In the genomic region with DNA sequence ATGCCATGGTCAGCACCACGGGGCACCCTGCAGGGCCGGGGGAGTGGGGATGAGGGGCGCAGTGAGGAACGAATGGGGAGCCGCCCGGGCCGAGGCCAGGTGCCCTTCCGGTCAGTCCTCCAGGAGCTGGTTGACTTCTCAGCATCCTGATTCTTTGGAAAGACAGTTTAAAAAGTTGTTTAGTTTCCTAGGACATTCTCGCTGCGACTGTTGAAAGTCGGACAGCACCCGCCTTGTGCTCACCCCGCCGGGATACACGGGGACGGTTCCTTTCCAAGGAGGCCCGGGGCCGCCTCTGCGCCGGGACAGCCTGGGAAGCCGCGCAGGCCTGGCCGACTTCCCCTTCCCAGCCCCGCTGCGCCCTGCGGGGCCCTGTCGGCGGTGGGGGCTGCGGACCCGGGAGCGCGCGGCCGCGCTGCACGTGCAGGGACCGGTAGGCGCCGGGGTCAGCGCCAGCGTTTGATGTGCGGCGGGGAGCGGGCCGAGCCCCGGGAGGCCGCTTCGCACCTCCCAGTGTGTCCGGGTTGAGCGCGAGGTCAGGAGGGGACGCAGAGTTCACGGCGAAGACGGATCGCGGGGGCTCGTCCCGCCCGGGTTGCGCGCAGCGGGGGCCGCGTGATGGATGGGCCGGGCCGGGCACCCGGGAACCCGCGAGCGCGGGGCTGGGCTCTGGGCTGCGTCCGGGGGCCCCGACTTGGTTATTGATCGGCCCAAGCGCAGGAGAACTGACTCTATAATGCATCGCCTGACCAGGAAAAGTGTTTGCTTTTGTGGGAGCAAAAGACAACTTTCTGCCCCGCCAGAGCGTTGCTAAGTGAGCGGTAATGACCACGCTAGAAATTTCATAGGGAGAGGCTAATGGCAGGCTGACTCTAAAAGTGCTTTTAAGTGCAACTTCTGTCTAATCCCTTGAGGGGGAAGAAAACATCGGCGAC, we compare ENCODE assay signal across 9 cellular contexts. TPM values are rescaled to one million over a fixed set of nuclear protein-coding genes. Genes with fewer than 3 reads are reported as not detected.
DNase-seq lines count a peak whose midpoint lies in the region; ATAC-seq and TF ChIP-seq lines count a peak whose summit lies in the region.
"Had no signal": no experiment of that assay in that cellular context is flagged by ENCODE, and none has a peak within 500 bp of the region (broad histone marks: within the 10 kb centered on the region; RNA-seq: fewer than 3 reads in every experiment).

No MANE protein-coding gene starts in this region.

- H3K36me3 Mint-ChIP-seq in HFFc6 (ENCODE audit: low read depth) (peaks cover 10% of the 10 kb centered on the region), immature natural killer cell (peaks cover 0 to 9% (median 3%) of the 10 kb centered on the region in 3 donors)
- no peaks in the 10 kb centered on the region for H3K36me3 Mint-ChIP-seq in activated T-helper 2 cell treated with anti-CD3 and anti-CD28 coated beads, Interferon-gamma antibody, Interleukin-2, Interleukin-4, amounts not matched to agents 10 μg/mL and 5 μg/mL and 100 μg/mL, durations not matched to agents 14 hours and 24 hours and 36 hours (ENCODE audit: low read depth)

- peak overlapping the region; percentile 65 for H3K27ac Mint-ChIP-seq in HFFc6
- H3K27ac Mint-ChIP-seq in immature natural killer cell: no peak overlapping the region
- no peak overlapping the region for H3K27ac Mint-ChIP-seq in activated T-helper 2 cell treated with anti-CD3 and anti-CD28 coated beads, Interferon-gamma antibody, Interleukin-2, Interleukin-4, amounts not matched to agents 10 μg/mL and 5 μg/mL and 100 μg/mL, durations not matched to agents 14 hours and 24 hours and 36 hours

- H3K9me3 Mint-ChIP-seq in HFFc6 (no peaks in the 10 kb centered on the region), immature natural killer cell (peaks cover 0 to 4% (median 0%) of the 10 kb centered on the region in 6 donors)
- H3K9me3 Mint-ChIP-seq in activated T-helper 2 cell treated with anti-CD3 and anti-CD28 coated beads, Interferon-gamma antibody, Interleukin-2, Interleukin-4, amounts not matched to agents 10 μg/mL and 5 μg/mL and 100 μg/mL, durations not matched to agents 14 hours and 24 hours and 36 hours: peaks cover 9% of the 10 kb centered on the region

- peak overlapping the region in 4 of 21 experiments; percentile 22 to 49 (median 36) for H3K27ac ChIP-seq in skin epidermis

- intact Hi-C loops in activated T-helper 2 cell treated with anti-CD3 and anti-CD28 coated beads, Interferon-gamma antibody, Interleukin-2, Interleukin-4, amounts not matched to agents 10 μg/mL and 5 μg/mL and 100 μg/mL, durations not matched to agents 14 hours and 24 hours and 36 hours (cut with micrococcal nuclease): no loop called here

- in situ Hi-C loops in astrocyte of the spinal cord (cut with HindIII; ENCODE audit: low sequenced_read_pairs): no loop called here

- peak overlapping the region; percentile 87 for H3K4me3 Mint-ChIP-seq in HFFc6
- H3K4me3 Mint-ChIP-seq in immature natural killer cell: peak overlapping the region; percentile 44 to 69 (median 59)
- H3K4me3 Mint-ChIP-seq in activated T-helper 2 cell treated with anti-CD3 and anti-CD28 coated beads, Interferon-gamma antibody, Interleukin-2, Interleukin-4, amounts not matched to agents 10 μg/mL and 5 μg/mL and 100 μg/mL, durations not matched to agents 14 hours and 24 hours and 36 hours (ENCODE audit: low read depth): no peak overlapping the region

- peaks cover 3% of the 10 kb centered on the region for H3K27me3 Mint-ChIP-seq in HFFc6 (ENCODE audit: insufficient read depth)
- peaks cover 9 to 21% (median 16%) of the 10 kb centered on the region in 3 donors for H3K27me3 Mint-ChIP-seq in immature natural killer cell (ENCODE audit: low read depth in 3 of 3)
- peaks cover 50% of the 10 kb centered on the region for H3K27me3 Mint-ChIP-seq in activated T-helper 2 cell treated with anti-CD3 and anti-CD28 coated beads, Interferon-gamma antibody, Interleukin-2, Interleukin-4, amounts not matched to agents 10 μg/mL and 5 μg/mL and 100 μg/mL, durations not matched to agents 14 hours and 24 hours and 36 hours (ENCODE audit: low read depth)

- DNase-seq in HFFc6 (no peak), astrocyte of the spinal cord (ENCODE audit: low read depth, low spot score) (peak; percentile 43), immature natural killer cell (no peak)
- no peak for DNase-seq in activated T-helper 2 cell treated with anti-CD3 and anti-CD28 coated beads, Interferon-gamma antibody, Interleukin-2, Interleukin-4, amounts not matched to agents 10 μg/mL and 5 μg/mL and 100 μg/mL, durations not matched to agents 14 hours and 24 hours and 36 hours (ENCODE audit: low spot score)

- H3K4me3 ChIP-seq in astrocyte of the spinal cord (ENCODE audit: low read depth, low read length): peak overlapping the region; percentile 25
- H3K4me3 ChIP-seq in skin epidermis: peak overlapping the region; percentile 19 to 44 (median 39)

- TF ChIP-seq CTCF in HFFc6 (IDR thresholded peaks at IDR 0.05) (no peak), astrocyte of the spinal cord (IDR thresholded peaks at IDR 0.05; ENCODE audit: low read depth, low read length) (no peak)

- no peak for ATAC-seq in GM18909 (IDR thresholded peaks at IDR 0.05; ENCODE audit: poor library complexity, unreplicated experiment)
- ATAC-seq in HG03039 (IDR thresholded peaks at IDR 0.05; ENCODE audit: unreplicated experiment): no peak
- no peak for ATAC-seq in HG03460 (IDR thresholded peaks at IDR 0.05; ENCODE audit: unreplicated experiment)

- H3K4me1 Mint-ChIP-seq in HFFc6 (ENCODE audit: low read depth) (peaks cover 19% of the 10 kb centered on the region), immature natural killer cell (peaks cover 11 to 13% of the 10 kb centered on the region in 2 donors)
- no peaks in the 10 kb centered on the region for H3K4me1 Mint-ChIP-seq in activated T-helper 2 cell treated with anti-CD3 and anti-CD28 coated beads, Interferon-gamma antibody, Interleukin-2, Interleukin-4, amounts not matched to agents 10 μg/mL and 5 μg/mL and 100 μg/mL, durations not matched to agents 14 hours and 24 hours and 36 hours (ENCODE audit: low read depth)

RNA-seq across cellular contexts. Expression of a gene that starts 28.0 kb away (rescaled TPM):
- not detected for total RNA-seq in HFFc6 (2021; fragmentation: NEBNext Ultra II Directional; extraction: Animal tissue kit (Norgen Biotek cat#: 25700))
- polyA plus RNA-seq in immature natural killer cell: not detected
- not detected in 2 replicates for total RNA-seq in activated T-helper 2 cell treated with anti-CD3 and anti-CD28 coated beads, Interferon-gamma antibody, Interleukin-2, Interleukin-4, amounts not matched to agents 10 μg/mL and 5 μg/mL and 100 μg/mL, durations not matched to agents 14 hours and 24 hours and 36 hours
- total RNA-seq: subcutaneous adipose tissue had no signal
